ENCODE assay signal across 8 cellular contexts in genomic region chr1:157948547-157949152, GRCh38. TPM values are rescaled to one million over a fixed set of nuclear protein-coding genes. Genes with fewer than 3 reads are reported as not detected.
DNase-seq lines count a peak whose midpoint lies in the region; ATAC-seq and TF ChIP-seq lines count a peak whose summit lies in the region.

No MANE protein-coding gene starts in this region.

- no peaks in the 10 kb centered on the region for H3K36me3 Mint-ChIP-seq in naive thymus-derived CD8-positive, alpha-beta T cell

- in situ Hi-C loops in mammary epithelial cell (cut with MboI; ENCODE audit: low sequenced_read_pairs in 2 of 2) = loop anchor here in 1 of 2 donors (5.0 to 25.0 kb wide), 2 partner anchors 71 to 361 kb away; partner anchors contain the start of gene FCRL4

- H3K9ac ChIP-seq in mammary epithelial cell (ENCODE audit: insufficient read depth, low read length) = no peak overlapping the region

- dilution Hi-C loops in mammary epithelial cell (cut with HindIII; ENCODE audit: low sequenced_read_pairs) = loop anchor here (25.0 kb wide), 1 partner anchor 161 kb away; the partner anchor contains the start of gene FCRL2

- no peaks in the 10 kb centered on the region for H3K9me3 ChIP-seq in mammary epithelial cell (replicated peaks; ENCODE audit: insufficient read depth, low read length)
- no peaks in the 10 kb centered on the region for H3K9me3 ChIP-seq in right lobe of liver
- H3K9me3 ChIP-seq in stomach = no peaks in the 10 kb centered on the region

- no peak overlapping the region for H2AFZ ChIP-seq in mammary epithelial cell (ENCODE audit: low read depth, low read length)

- WGBS in mammary epithelial cell (ENCODE audit: low coverage, missing lambda C conversion rate) = 0% methylated on average over 2 of the region's 2 CpGs
- 14% methylated on average over 1 of the region's 2 CpGs for WGBS in right lobe of liver (ENCODE audit: insufficient coverage, low coverage, low lambda C conversion rate, missing lambda C conversion rate)
- 25 to 30% (median 27%) methylated on average over 2 of the region's 2 CpGs for WGBS in stomach, 5 donors

- CTCF ChIA-PET in mammary epithelial cell (lab: Charles Lee; ENCODE audit: low non-redundant PET) = interaction anchor here (0.7 to 0.8 kb wide), 2 partner anchors 71 to 173 kb away, joined by 3 to 10 read pairs; no protein-coding TSS in a partner anchor

- H3K27ac Mint-ChIP-seq in naive thymus-derived CD8-positive, alpha-beta T cell = no peak overlapping the region

- TF ChIP-seq CTCF in mammary epithelial cell (conservative IDR thresholded peaks at IDR 0.05 in 1 of 2, IDR thresholded peaks at IDR 0.05 in 1 of 2; ENCODE audit: extremely low read depth in 1 of 2, insufficient read depth in 1 of 2, low read depth in 1 of 2, low read length in 2 of 2) (peak; percentile 77 to 87), right lobe of liver (IDR thresholded peaks at IDR 0.05) (peak; percentile 20 to 47 (median 34)), stomach (IDR thresholded peaks at IDR 0.05) (no peak)

- no peak overlapping the region for H3K4me2 ChIP-seq in mammary epithelial cell (ENCODE audit: insufficient read depth, low read depth, low read length)

- DNase-seq in ELR (ENCODE audit: low read depth) = peak; percentile 56
- DNase-seq in NCI-H1105 (lab: John Stamatoyannopoulos, UW) = peak; percentile 21
- peak; percentile 35 for DNase-seq in mammary epithelial cell
- no peak for DNase-seq in right lobe of liver
- no peak for DNase-seq in stomach
- no peak for DNase-seq in NCI-H1417 treated with DMSO at 0.1 percent for 48 hours (lab: John Stamatoyannopoulos, UW)
- DNase-seq in naive thymus-derived CD8-positive, alpha-beta T cell = no peak

- H4K20me1 ChIP-seq in mammary epithelial cell (ENCODE audit: insufficient read depth, low read length) = no peaks in the 10 kb centered on the region

- peaks cover 10 to 25% (median 11%) of the 10 kb centered on the region in 5 donors for H3K27me3 Mint-ChIP-seq in naive thymus-derived CD8-positive, alpha-beta T cell

- H3K4me1 ChIP-seq in mammary epithelial cell (ENCODE audit: insufficient read depth, low read length) (no peaks in the 10 kb centered on the region), right lobe of liver (no peaks in the 10 kb centered on the region), stomach (peaks cover 0 to 7% (median 3%) of the 10 kb centered on the region in 4 donors)

- POLR2A ChIA-PET in naive thymus-derived CD8-positive, alpha-beta T cell (lab: Charles Lee) = no interaction called here

- ATAC-seq in right lobe of liver (peak; percentile 45 to 83 (median 70)), HG03439 (IDR thresholded peaks at IDR 0.05; ENCODE audit: unreplicated experiment) (no peak)
- ATAC-seq in naive thymus-derived CD8-positive, alpha-beta T cell = no peak

- no peak overlapping the region for H3K4me3 ChIP-seq in mammary epithelial cell (replicated peaks in 1 of 3; ENCODE audit: insufficient read depth in 1 of 3, low read depth in 2 of 3, low read length in 3 of 3)
- H3K4me3 ChIP-seq in right lobe of liver = no peak overlapping the region
- H3K4me3 ChIP-seq in stomach = no peak overlapping the region

- intact Hi-C loops in mammary epithelial cell (cut with micrococcal nuclease) (loop anchor here (1.0 to 5.0 kb wide), 6 partner anchors 70 to 572 kb away; no protein-coding TSS in a partner anchor), right lobe of liver (cut with DNase I) (no loop called here), stomach (cut with DNase I; ENCODE audit: low total_unique reads) (no loop called here)

- H3K36me3 ChIP-seq in mammary epithelial cell (ENCODE audit: insufficient read depth, low read length) (no peaks in the 10 kb centered on the region), right lobe of liver (no peaks in the 10 kb centered on the region), stomach (no peaks in the 10 kb centered on the region)

- no peak for TF ChIP-seq POLR2A in right lobe of liver (IDR thresholded peaks at IDR 0.05)
- no peak for TF ChIP-seq POLR2A in stomach (IDR thresholded peaks at IDR 0.05)

- H3K4me1 Mint-ChIP-seq in naive thymus-derived CD8-positive, alpha-beta T cell = peaks cover 0 to 21% (median 4%) of the 10 kb centered on the region in 4 donors

- BruUV-seq in mammary epithelial cell (replicated peaks; lab: Mats Ljungman, UMichigan) = no TSS peak

- TF ChIP-seq EP300 in stomach (IDR thresholded peaks at IDR 0.05) = no peak

- no peaks in the 10 kb centered on the region for H3K79me2 ChIP-seq in mammary epithelial cell (ENCODE audit: insufficient read depth, low read length)

- H3K9me3 Mint-ChIP-seq in naive thymus-derived CD8-positive, alpha-beta T cell = no peaks in the 10 kb centered on the region

- no peaks in the 10 kb centered on the region for H3K27me3 ChIP-seq in mammary epithelial cell (ENCODE audit: insufficient read depth, low read length)
- H3K27me3 ChIP-seq in right lobe of liver = no peaks in the 10 kb centered on the region
- H3K27me3 ChIP-seq in stomach = peaks cover 0 to 22% (median 0%) of the 10 kb centered on the region in 3 donors

- H3K4me3 Mint-ChIP-seq in naive thymus-derived CD8-positive, alpha-beta T cell = no peak overlapping the region

- no peak overlapping the region for H3K27ac ChIP-seq in mammary epithelial cell (ENCODE audit: insufficient read depth, low read depth, low read length)
- H3K27ac ChIP-seq in right lobe of liver = no peak overlapping the region
- H3K27ac ChIP-seq in stomach = no peak overlapping the region

RNA-seq across cellular contexts. Expression of gene KIRREL1, which starts 44.8 kb away (rescaled TPM):
- total RNA-seq in mammary epithelial cell (100 to 1,000 TPM in 1 of 2 donors, 10 to 100 TPM in 1; 92.2 to 130 TPM), right lobe of liver (1 to 10 TPM; 1.1 to 4.9 (median 2.9) TPM), stomach (10 to 100 TPM in 3 of 5 donors, 1 to 10 TPM in 2; 3.2 to 27.9 (median 10.7) TPM)
- polyA plus RNA-seq in mammary epithelial cell (43.7 TPM), stomach (1 to 10 TPM; 2.8 to 4.3 (median 4.0) TPM)
- 159 TPM for polyA minus RNA-seq in mammary epithelial cell
- not detected for total RNA-seq in naive thymus-derived CD8-positive, alpha-beta T cell
- not detected for polyA plus RNA-seq in naive thymus-derived CD8-positive, alpha-beta T cell

Comparison
In these comparisons a context has a peak if more than half of its experiments do, and no peak if none do; other contexts are left out.
1. DNase-seq: peak in ELR (single experiment), NCI-H1105 (single experiment) and mammary epithelial cell (single experiment); none in right lobe of liver (0 of 3), stomach (single experiment), NCI-H1417 treated with DMSO at 0.1 percent for 48 hours (single experiment) and naive thymus-derived CD8-positive, alpha-beta T cell (0 of 10).
2. CTCF ChIP-seq: peak in mammary epithelial cell (2 of 2) and right lobe of liver (4 of 4); none in stomach (0 of 7).
3. ATAC-seq: peak in right lobe of liver (4 of 4); none in naive thymus-derived CD8-positive, alpha-beta T cell (0 of 2) and HG03439 (single experiment).